In genomic region chr11:134372961-134373360, GRCh38 we compare ENCODE assay signal across 18 cellular contexts. TPM values are rescaled to one million over a fixed set of nuclear protein-coding genes. Genes with fewer than 3 reads are reported as not detected.
A peak's percentile ranks its signal among the peaks of the same experiment; 100 is the strongest.
DNase-seq lines count a peak whose midpoint lies in the region; ATAC-seq and TF ChIP-seq lines count a peak whose summit lies in the region.
"Had no signal": no experiment of that assay in that cellular context is flagged by ENCODE, and none has a peak within 500 bp of the region (broad histone marks: within the 10 kb centered on the region; RNA-seq: fewer than 3 reads in every experiment).

No MANE protein-coding gene starts in this region.

- H2AFZ ChIP-seq in MM.1S (ENCODE audit: low read length), result no peak overlapping the region

- no peaks in the 10 kb centered on the region for H3K9me2 ChIP-seq in MM.1S (replicated peaks; ENCODE audit: insufficient read depth, low read length)

- H3K4me1 ChIP-seq in endodermal cell (ENCODE audit: control insufficient read depth, insufficient read depth, low read length) (no peaks in the 10 kb centered on the region), aorta (ENCODE audit: control insufficient read depth in 1 of 2, insufficient read depth in 2 of 2, low read length in 2 of 2) (no peaks in the 10 kb centered on the region), MM.1S (ENCODE audit: low read length) (no peaks in the 10 kb centered on the region)
- H3K4me1 ChIP-seq: foreskin keratinocyte had no signal

- H3K36me3 Mint-ChIP-seq in endodermal cell (ENCODE audit: low read depth), result peaks cover 2% of the 10 kb centered on the region

- H3K27ac ChIP-seq in endodermal cell (ENCODE audit: low read depth, low read length), result no peak overlapping the region
- no peak overlapping the region for H3K27ac ChIP-seq in aorta (ENCODE audit: low read depth in 1 of 2, low read length in 2 of 2)
- H3K27ac ChIP-seq in MM.1S (ENCODE audit: low read length), result no peak overlapping the region
- H3K27ac ChIP-seq: foreskin keratinocyte had no signal

- WGBS in endodermal cell (ENCODE audit: insufficient coverage in 1 of 2, insufficient read length in 1 of 2), 2 experiments, result 90 to 91% methylated on average over 8 of the region's 8 CpGs
- WGBS in aorta, 2 donors, result 80 to 83% methylated on average over 8 of the region's 8 CpGs

- H3K4me1 Mint-ChIP-seq in endodermal cell, result peaks cover 6% of the 10 kb centered on the region
- H3K4me1 Mint-ChIP-seq: activated B cell treated with CpG ODN at 0.5 μM for 24 hours; B cell; naive thymus-derived CD8-positive, alpha-beta T cell had no signal

- H3K27me3 Mint-ChIP-seq in endodermal cell (ENCODE audit: insufficient read depth), result no peaks in the 10 kb centered on the region
- H3K27me3 Mint-ChIP-seq: naive thymus-derived CD8-positive, alpha-beta T cell had no signal

- no peak overlapping the region for H3K4me3 Mint-ChIP-seq in endodermal cell
- H3K4me3 Mint-ChIP-seq: activated B cell treated with CpG ODN at 0.5 μM for 24 hours; B cell; naive thymus-derived CD8-positive, alpha-beta T cell had no signal

- ATAC-seq in aorta (ENCODE audit: low FRiP score), result no peak
- no peak for ATAC-seq in GM21390 (IDR thresholded peaks at IDR 0.05; ENCODE audit: unreplicated experiment)
- no peak for ATAC-seq in GM21381 (IDR thresholded peaks at IDR 0.05; ENCODE audit: unreplicated experiment)
- ATAC-seq: foreskin keratinocyte; naive thymus-derived CD8-positive, alpha-beta T cell; Panc1; right cardiac atrium had no signal

- H4K20me1 ChIP-seq in MM.1S (ENCODE audit: insufficient read depth, low read length), result no peaks in the 10 kb centered on the region

- no peaks in the 10 kb centered on the region for H3K36me3 ChIP-seq in endodermal cell (ENCODE audit: control insufficient read depth, insufficient read depth, low read length)
- no peaks in the 10 kb centered on the region for H3K36me3 ChIP-seq in aorta (ENCODE audit: control insufficient read depth in 1 of 2, insufficient read depth in 2 of 2, low read length in 1 of 2)
- H3K36me3 ChIP-seq in MM.1S (replicated peaks; ENCODE audit: insufficient read depth, low read length), result no peaks in the 10 kb centered on the region

- TF ChIP-seq CTCF in endodermal cell (conservative IDR thresholded peaks at IDR 0.05), result no peak
- no peak for TF ChIP-seq CTCF in MM.1S (IDR thresholded peaks at IDR 0.05; ENCODE audit: low read length)

- DNase-seq in NCI-H1092 (lab: John Stamatoyannopoulos, UW) (peak; percentile 67), NCI-H345 (lab: John Stamatoyannopoulos, UW) (peak; percentile 87), endodermal cell (no peak), aorta (peak; percentile 34 to 42), MM.1S (no peak)
- DNase-seq: activated B cell treated with CpG ODN at 0.5 μM for 24 hours; activated effector memory CD4-positive, alpha-beta T cell treated with Interleukin-2 at 50 U/mL for 16 hours; amniotic stem cell; cerebellar nuclear complex; foreskin keratinocyte; GOT3; NCI-H446 treated with DMSO at 0.1 percent for 48 hours had no signal

- H3F3A ChIP-seq in MM.1S (ENCODE audit: insufficient read depth, low read length), result no peaks in the 10 kb centered on the region

- no peaks in the 10 kb centered on the region for H3K27me3 ChIP-seq in endodermal cell (ENCODE audit: control insufficient read depth, insufficient read depth, low read length, poor library complexity, severe bottlenecking)
- H3K27me3 ChIP-seq in aorta (ENCODE audit: control insufficient read depth in 1 of 2, insufficient read depth in 2 of 2, low read length in 1 of 2), result no peaks in the 10 kb centered on the region
- H3K27me3 ChIP-seq in MM.1S (replicated peaks; ENCODE audit: insufficient read depth, low read length), result no peaks in the 10 kb centered on the region
- H3K27me3 ChIP-seq: foreskin keratinocyte had no signal

- H3K4me3 ChIP-seq in endodermal cell (ENCODE audit: low read length) (no peak overlapping the region), aorta (ENCODE audit: low read length in 2 of 2) (no peak overlapping the region), MM.1S (ENCODE audit: low read length) (no peak overlapping the region)

- no peaks in the 10 kb centered on the region for H3K9me3 ChIP-seq in endodermal cell (ENCODE audit: control insufficient read depth, low read length)
- no peaks in the 10 kb centered on the region for H3K9me3 ChIP-seq in aorta (ENCODE audit: control insufficient read depth, low read length)
- H3K9me3 ChIP-seq in MM.1S (replicated peaks; ENCODE audit: insufficient read depth, low read length), result no peaks in the 10 kb centered on the region

- intact Hi-C loops in aorta (cut with DNase I), result no loop called here

- no peak overlapping the region for H3K4me2 ChIP-seq in MM.1S (ENCODE audit: low read depth, low read length)

- peak overlapping the region; percentile 21 for H3K27ac Mint-ChIP-seq in endodermal cell
- H3K27ac Mint-ChIP-seq: activated B cell treated with CpG ODN at 0.5 μM for 24 hours, B cell had no signal

- H3K9me3 Mint-ChIP-seq in endodermal cell, result no peaks in the 10 kb centered on the region
- H3K9me3 Mint-ChIP-seq: activated B cell treated with CpG ODN at 0.5 μM for 24 hours; naive thymus-derived CD8-positive, alpha-beta T cell had no signal

- no peak overlapping the region for H3K9ac ChIP-seq in endodermal cell (ENCODE audit: extremely low read depth, low read length, poor library complexity, severe bottlenecking)
- no peak overlapping the region for H3K9ac ChIP-seq in MM.1S (ENCODE audit: low read length)

- no peaks in the 10 kb centered on the region for H3K79me2 ChIP-seq in MM.1S (ENCODE audit: low read length)

RNA-seq across cellular contexts. Expression of gene B3GAT1, which starts 39.1 kb away (rescaled TPM):
- total RNA-seq in endodermal cell (10 to 100 TPM; 20.6 to 29.5 TPM), aorta (under 1 TPM; 0.16 to 0.39 TPM)
- polyA plus RNA-seq in endodermal cell (2013, experiment 1 of 2), result 28.8 TPM
- polyA plus RNA-seq in endodermal cell (2013, experiment 2 of 2), result 26.2 TPM
- polyA plus RNA-seq in aorta, result not detected
- total RNA-seq: activated B cell treated with CpG ODN at 0.5 μM for 24 hours, B cell had no signal
- polyA plus RNA-seq: naive thymus-derived CD8-positive, alpha-beta T cell had no signal

RNA-seq across cellular contexts. Expression of gene GLB1L2, which starts 41.2 kb away (rescaled TPM):
- total RNA-seq in endodermal cell (10 to 100 TPM in 1 of 2 donors, 1 to 10 TPM in 1; 9.9 to 12.5 TPM), aorta (1 to 10 TPM in 1 of 2 donors, under 1 TPM in 1; 0.94 to 1.5 TPM)
- polyA plus RNA-seq in endodermal cell (2013, experiment 1 of 2), result 9.2 TPM
- polyA plus RNA-seq in endodermal cell (2013, experiment 2 of 2), result 7.7 TPM
- 1 to 10 TPM in 1 of 2 donors, not detected in 1; 2.2 TPM for polyA plus RNA-seq in aorta

Comparison
In these comparisons a context has a peak if more than half of its experiments do, and no peak if none do; other contexts are left out.
1. DNase-seq: peak in NCI-H1092 (single experiment), NCI-H345 (single experiment) and aorta (2 of 2); none in endodermal cell (single experiment) and MM.1S (single experiment).
2. RNA of gene B3GAT1, which starts 39.1 kb away (total RNA-seq): 20.6 to 29.5 TPM in endodermal cell; 0.16 to 0.39 TPM in aorta; every median in the first group is over 10 times any median in the second.
3. RNA of gene GLB1L2, which starts 41.2 kb away (total RNA-seq): 9.9 to 12.5 TPM in endodermal cell; 0.94 to 1.5 TPM in aorta; every median in the first group is over 4 times any median in the second.